Comparison of ENCODE assay signal across 1 cellular context in the genomic region with DNA sequence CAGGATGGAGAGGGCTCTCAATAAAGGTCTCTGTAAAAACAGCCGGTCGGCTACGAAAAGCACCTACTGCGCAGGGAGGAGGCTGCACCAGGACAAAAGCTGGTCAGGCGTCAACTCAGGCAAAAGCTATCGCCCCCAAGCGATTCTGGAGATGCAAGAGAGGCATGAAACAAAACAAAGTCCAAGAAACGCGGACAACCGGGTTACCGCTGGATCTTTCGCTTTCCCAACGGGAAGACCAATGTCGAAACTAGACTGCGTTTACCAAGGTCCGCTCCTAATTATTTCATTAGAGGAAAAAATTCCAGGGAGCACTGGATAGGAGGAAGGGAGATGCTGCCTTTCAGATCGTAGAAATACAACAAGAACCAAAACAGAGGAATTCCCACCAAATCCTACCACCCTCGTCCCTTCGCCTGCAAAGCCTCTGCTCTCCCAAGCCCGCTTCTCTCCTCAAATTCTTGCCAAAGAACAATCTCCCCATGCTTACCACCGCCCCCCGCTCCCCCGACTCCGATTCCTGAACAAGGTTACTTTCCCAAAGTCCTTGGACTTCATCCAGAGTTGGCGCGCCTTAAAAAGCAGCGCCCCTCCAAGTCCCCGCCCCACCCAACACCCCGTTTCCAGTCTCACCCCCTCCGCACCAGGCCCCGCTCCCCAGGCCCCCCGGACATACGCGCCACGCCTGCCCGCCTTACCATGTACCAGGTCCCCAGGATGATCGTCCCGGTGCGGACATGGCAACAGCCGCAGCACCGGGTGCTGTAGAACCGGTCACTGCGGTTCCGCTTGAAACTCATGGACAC.
TF ChIP-seq lines count a peak whose summit lies in the region.

No MANE protein-coding gene starts in this region.

TF ChIP-seq in neural cell, 6 proteins besides CTCF, POLR2A, EP300 and RAD21 (continued from another document):
- TF ChIP-seq, protein P1, sequence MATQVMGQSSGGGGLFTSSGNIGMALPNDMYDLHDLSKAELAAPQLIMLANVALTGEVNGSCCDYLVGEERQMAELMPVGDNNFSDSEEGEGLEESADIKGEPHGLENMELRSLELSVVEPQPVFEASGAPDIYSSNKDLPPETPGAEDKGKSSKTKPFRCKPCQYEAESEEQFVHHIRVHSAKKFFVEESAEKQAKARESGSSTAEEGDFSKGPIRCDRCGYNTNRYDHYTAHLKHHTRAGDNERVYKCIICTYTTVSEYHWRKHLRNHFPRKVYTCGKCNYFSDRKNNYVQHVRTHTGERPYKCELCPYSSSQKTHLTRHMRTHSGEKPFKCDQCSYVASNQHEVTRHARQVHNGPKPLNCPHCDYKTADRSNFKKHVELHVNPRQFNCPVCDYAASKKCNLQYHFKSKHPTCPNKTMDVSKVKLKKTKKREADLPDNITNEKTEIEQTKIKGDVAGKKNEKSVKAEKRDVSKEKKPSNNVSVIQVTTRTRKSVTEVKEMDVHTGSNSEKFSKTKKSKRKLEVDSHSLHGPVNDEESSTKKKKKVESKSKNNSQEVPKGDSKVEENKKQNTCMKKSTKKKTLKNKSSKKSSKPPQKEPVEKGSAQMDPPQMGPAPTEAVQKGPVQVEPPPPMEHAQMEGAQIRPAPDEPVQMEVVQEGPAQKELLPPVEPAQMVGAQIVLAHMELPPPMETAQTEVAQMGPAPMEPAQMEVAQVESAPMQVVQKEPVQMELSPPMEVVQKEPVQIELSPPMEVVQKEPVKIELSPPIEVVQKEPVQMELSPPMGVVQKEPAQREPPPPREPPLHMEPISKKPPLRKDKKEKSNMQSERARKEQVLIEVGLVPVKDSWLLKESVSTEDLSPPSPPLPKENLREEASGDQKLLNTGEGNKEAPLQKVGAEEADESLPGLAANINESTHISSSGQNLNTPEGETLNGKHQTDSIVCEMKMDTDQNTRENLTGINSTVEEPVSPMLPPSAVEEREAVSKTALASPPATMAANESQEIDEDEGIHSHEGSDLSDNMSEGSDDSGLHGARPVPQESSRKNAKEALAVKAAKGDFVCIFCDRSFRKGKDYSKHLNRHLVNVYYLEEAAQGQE (IDR thresholded peaks at IDR 0.05; ENCODE audit: borderline replicate concordance) = no peak
- TF ChIP-seq MXI1 (conservative IDR thresholded peaks at IDR 0.05; ENCODE audit: poor library complexity, severe bottlenecking) (no peak), POLR2AphosphoS5 (IDR thresholded peaks at IDR 0.05) (no peak), TAF1 (IDR thresholded peaks at IDR 0.05; ENCODE audit: low read depth) (no peak)
